8 cellular contexts compared by ENCODE assay signal in the genomic region with DNA sequence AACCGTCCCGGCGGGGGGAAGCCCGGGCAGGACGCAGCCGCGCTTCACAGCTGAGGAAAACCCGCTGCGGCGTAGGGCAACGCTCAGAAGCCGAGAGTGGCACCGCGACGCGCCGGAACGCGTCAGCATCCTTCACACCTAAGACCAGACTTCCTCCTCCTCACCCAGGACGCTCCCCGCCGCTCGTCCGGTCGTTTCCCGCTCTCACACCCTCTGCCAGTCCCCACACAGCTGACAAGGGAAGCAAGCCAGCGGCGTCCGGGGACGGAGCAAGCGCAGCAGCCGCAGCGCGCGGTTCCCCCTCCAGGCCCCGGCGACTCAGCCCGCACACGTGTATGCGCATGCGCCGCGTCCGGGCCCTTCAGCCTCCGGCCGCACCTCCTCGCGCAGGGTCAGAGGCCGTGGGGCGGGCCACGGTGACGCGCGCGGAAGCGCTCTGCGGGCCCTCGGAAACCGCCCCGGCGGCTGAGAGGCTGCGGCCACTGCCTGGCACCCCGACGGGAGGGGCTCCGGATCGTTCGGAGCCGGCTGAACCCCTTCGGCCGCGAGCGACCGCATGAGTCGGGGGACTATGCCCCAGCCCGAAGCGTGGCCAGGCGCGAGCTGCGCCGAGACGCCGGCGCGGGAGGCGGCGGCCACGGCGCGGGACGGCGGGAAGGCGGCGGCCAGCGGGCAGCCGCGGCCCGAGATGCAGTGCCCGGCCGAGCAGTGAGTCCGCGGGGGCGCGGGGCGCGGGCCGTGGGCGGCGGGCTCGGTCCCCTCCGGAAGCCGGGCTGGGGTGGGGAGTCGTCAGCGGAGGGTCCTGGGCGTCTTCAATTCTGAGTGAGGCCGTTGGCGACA. TPM values are rescaled to one million over a fixed set of nuclear protein-coding genes. Genes with fewer than 3 reads are reported as not detected.
DNase-seq lines count a peak whose midpoint lies in the region; ATAC-seq lines count a peak whose summit lies in the region.

A gene (plus strand): TSS at position 449 of the 840 bp plus-strand sequence. CDS start 108 bp downstream, at position 557.

- ATAC-seq in CD4-positive, CD25-positive, alpha-beta regulatory T cell (ENCODE audit: low read depth in 2 of 2) = peak; percentile 71 to 73
- peak; percentile 67 for ATAC-seq in GM19397 (IDR thresholded peaks at IDR 0.05; ENCODE audit: unreplicated experiment)
- peak; percentile 68 for ATAC-seq in HG03565 (IDR thresholded peaks at IDR 0.05; ENCODE audit: unreplicated experiment)

- H3K36me3 ChIP-seq in CD4-positive, CD25-positive, alpha-beta regulatory T cell (ENCODE audit: control insufficient read depth, insufficient read depth, low read length) = peaks cover 3% of the 10 kb centered on the region

- no peaks in the 10 kb centered on the region for H3K27me3 ChIP-seq in CD4-positive, CD25-positive, alpha-beta regulatory T cell (ENCODE audit: control insufficient read depth, insufficient read depth, low read length)

- H3K4me1 ChIP-seq in CD4-positive, CD25-positive, alpha-beta regulatory T cell (ENCODE audit: control insufficient read depth, insufficient read depth, low read length, poor library complexity, severe bottlenecking) = peaks cover 67% of the 10 kb centered on the region

- H3K27ac ChIP-seq in CD4-positive, CD25-positive, alpha-beta regulatory T cell (ENCODE audit: insufficient read depth, low read length, poor library complexity, severe bottlenecking) = peak within 1 kb of the TSS; percentile 87

- H3K27me3 Mint-ChIP-seq in CD4-positive, CD25-positive, alpha-beta regulatory T cell = no peaks in the 10 kb centered on the region

- H3K4me3 ChIP-seq in CD4-positive, CD25-positive, alpha-beta regulatory T cell (ENCODE audit: low read depth, low read length) = peak within 1 kb of the TSS; percentile 94

- H3K27ac Mint-ChIP-seq in CD4-positive, CD25-positive, alpha-beta regulatory T cell = peak within 1 kb of the TSS; percentile 91 to 98 (median 97)

- no peaks in the 10 kb centered on the region for H3K9me3 ChIP-seq in CD4-positive, CD25-positive, alpha-beta regulatory T cell (ENCODE audit: control insufficient read depth in 2 of 2, low read length in 2 of 2)

- peaks cover 20 to 88% (median 60%) of the 10 kb centered on the region in 4 donors for H3K4me1 Mint-ChIP-seq in CD4-positive, CD25-positive, alpha-beta regulatory T cell

- peak; percentile 77 to 95 (median 86) for DNase-seq in CD4-positive, CD25-positive, alpha-beta regulatory T cell
- DNase-seq in NCI-H82 (lab: John Stamatoyannopoulos, UW) (peak; percentile 89), medulla oblongata (ENCODE audit: extremely low spot score) (peak; percentile 97)
- peak; percentile 69 to 78 for DNase-seq in activated CD8-positive, alpha-beta memory T cell treated with anti-CD3 and anti-CD28 coated beads for 1 hour (ENCODE audit: extremely low read depth in 1 of 2, low read depth in 1 of 2)
- peak; percentile 66 for DNase-seq in effector CD8-positive, alpha-beta T cell (lab: John Stamatoyannopoulos, UW)
- peak; percentile 71 for DNase-seq in stimulated activated CD8-positive, alpha-beta memory T cell treated with anti-CD3 and anti-CD28 coated beads, Interleukin-12 subunit alpha, Interleukin-12 subunit beta, amount 100 ng/mL, for 1 hour (ENCODE audit: low read depth)

- no peaks in the 10 kb centered on the region for H3K9me3 Mint-ChIP-seq in CD4-positive, CD25-positive, alpha-beta regulatory T cell

- H3K4me3 Mint-ChIP-seq in CD4-positive, CD25-positive, alpha-beta regulatory T cell = peak within 1 kb of the TSS; percentile 95 to 98 (median 96)

- H3K36me3 Mint-ChIP-seq in CD4-positive, CD25-positive, alpha-beta regulatory T cell = peaks cover 4% of the 10 kb centered on the region

RNA-seq across cellular contexts. Expression of the gene that starts here (rescaled TPM):
- total RNA-seq in CD4-positive, CD25-positive, alpha-beta regulatory T cell = 109 TPM
- 10 to 100 TPM; 22.8 to 37.5 (median 26.8) TPM for polyA plus RNA-seq in CD4-positive, CD25-positive, alpha-beta regulatory T cell

Comparison
In these comparisons a context has a peak if more than half of its experiments do, and no peak if none do; other contexts are left out.
1. Peak in every context shown above with its lines: DNase-seq, ATAC-seq, H3K4me3 ChIP-seq and H3K27ac ChIP-seq.